ENCODE assay signal across 1 cellular context in genomic region chr2:10594481-10594880, GRCh38.
TF ChIP-seq lines count a peak whose summit lies in the region.

No MANE protein-coding gene starts in this region.

TF ChIP-seq in K562, 482 proteins besides CTCF, POLR2A, EP300 and RAD21 (continued from another document):
- TF ChIP-seq ZNF133 (CRISPR knock-in tag; IDR thresholded peaks at IDR 0.05): no peak
- no peak for TF ChIP-seq TEAD4 (IDR thresholded peaks at IDR 0.05; ENCODE audit: low read length)
- no peak for TF ChIP-seq TEAD4 (CRISPR knock-in tag; IDR thresholded peaks at IDR 0.05; ENCODE audit: borderline replicate concordance)
- TF ChIP-seq ZNF407 (IDR thresholded peaks at IDR 0.05; ENCODE audit: low read depth): no peak
- no peak for TF ChIP-seq DACH1 (IDR thresholded peaks at IDR 0.05; ENCODE audit: partially characterized antibody)
- no peak for TF ChIP-seq HOMEZ (CRISPR knock-in tag; IDR thresholded peaks at IDR 0.05)
- no peak for TF ChIP-seq ARID4B (CRISPR knock-in tag; IDR thresholded peaks at IDR 0.05)
- TF ChIP-seq NKRF (IDR thresholded peaks at IDR 0.05; ENCODE audit: borderline replicate concordance): no peak
- TF ChIP-seq NCOR1 (IDR thresholded peaks at IDR 0.05): no peak
TF ChIP-seq in K562: peak in this region for 0.
